ENCODE assay signal across 17 cellular contexts in the genomic region with DNA sequence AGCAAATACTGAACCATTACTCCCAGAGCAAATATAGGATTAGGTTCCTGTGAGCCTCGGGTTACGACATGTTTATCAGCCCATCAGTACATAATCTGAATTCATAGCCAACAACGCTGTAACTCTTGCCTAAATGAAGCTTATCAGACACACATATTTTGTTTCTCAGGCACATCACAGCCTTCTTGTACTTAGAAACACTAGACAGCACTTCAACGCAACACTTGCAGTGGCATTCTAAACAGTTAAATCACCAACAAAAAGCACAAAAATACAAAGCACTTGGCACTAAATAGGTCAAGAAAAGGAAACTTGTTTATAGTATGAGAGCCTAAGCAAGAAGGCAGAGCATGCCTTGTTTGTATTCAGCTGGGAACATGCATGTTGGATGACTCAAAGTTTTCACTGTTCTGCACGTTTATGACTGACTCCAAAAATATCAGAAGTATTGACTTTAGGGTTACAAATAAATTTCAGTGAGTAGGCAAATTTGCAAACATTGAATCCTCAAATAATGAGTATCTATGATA.
DNase-seq lines count a peak whose midpoint lies in the region; ATAC-seq and TF ChIP-seq lines count a peak whose summit lies in the region.
"Had no signal": no experiment of that assay in that cellular context is flagged by ENCODE, and none has a peak within 500 bp of the region (broad histone marks: within the 10 kb centered on the region; RNA-seq: fewer than 3 reads in every experiment).

No MANE protein-coding gene starts in this region.

- H2AK5ac ChIP-seq in trophoblast cell (ENCODE audit: low read length): no peak overlapping the region

- no peak overlapping the region for H4K12ac ChIP-seq in trophoblast cell (ENCODE audit: low read depth, low read length)

- H3K27me3 Mint-ChIP-seq in endodermal cell (ENCODE audit: insufficient read depth): no peaks in the 10 kb centered on the region
- H3K27me3 Mint-ChIP-seq in activated T-helper 1 cell treated with anti-CD3 and anti-CD28 coated beads, Interleukin-12 subunit alpha, Interleukin-12 subunit beta, Interleukin-2, Interleukin-4 antibody, amounts not matched to agents 30 ng/mL and 10 ng/mL and 1 ng/mL, durations not matched to agents 14 hours and 24 hours and 36 hours (ENCODE audit: insufficient read depth): no peaks in the 10 kb centered on the region
- no peaks in the 10 kb centered on the region for H3K27me3 Mint-ChIP-seq in stimulated activated memory B cell treated with anti-CD40 and anti-IgM and Interleukin-4, amounts not matched to agents 10 μg/mL and 1 μg/mL and 100 μg/mL, for 72 hours
- H3K27me3 Mint-ChIP-seq: CD4-positive, alpha-beta T cell had no signal

- 89 to 91% methylated on average over 5 of the region's 5 CpGs for WGBS in endodermal cell (ENCODE audit: insufficient coverage in 1 of 2, insufficient read length in 1 of 2), 2 experiments
- no CpG with 5 or more reads among the region's 5 CpGs for WGBS in trophoblast cell (ENCODE audit: extremely low coverage, insufficient coverage, insufficient read length)

- CTCF ChIA-PET in PC-3 (lab: Charles Lee): no interaction called here

- peaks cover 5% of the 10 kb centered on the region for H3F3A ChIP-seq in PC-3 (ENCODE audit: low read length, unreplicated experiment)

- POLR2A ChIA-PET in PC-3 (lab: Charles Lee; ENCODE audit: unreplicated experiment): interaction anchor here (0.5 kb wide), 1 partner anchor 582 kb away, joined by 5 read pairs; no protein-coding TSS in a partner anchor

- H3K4me2 ChIP-seq in PC-3 (ENCODE audit: low read length): peak overlapping the region; percentile 57
- no peak overlapping the region for H3K4me2 ChIP-seq in trophoblast cell (ENCODE audit: low read length)
- H3K4me2 ChIP-seq: KMS-11 had no signal

- DNase-seq in EL: peak; percentile 79
- DNase-seq in PC-3: peak; percentile 78
- DNase-seq in endodermal cell: no peak
- DNase-seq in trophoblast cell: peak; percentile 75 to 94
- no peak for DNase-seq in activated T-helper 1 cell treated with anti-CD3 and anti-CD28 coated beads, Interleukin-12 subunit alpha, Interleukin-12 subunit beta, Interleukin-2, Interleukin-4 antibody, amounts not matched to agents 30 ng/mL and 10 ng/mL and 1 ng/mL, durations not matched to agents 14 hours and 24 hours and 36 hours (ENCODE audit: low spot score)
- no peak for DNase-seq in left ventricle myocardium superior
- DNase-seq: activated CD4-positive, alpha-beta T cell treated with anti-CD3 and anti-CD28 coated beads, Interleukin-2, amount 50 U/mL, for 1 hour; CD4-positive, alpha-beta T cell; NCI-H2081 treated with DMSO at 0.1 percent for 48 hours; NCI-H774; T-helper 2 cell; tibial artery had no signal

- no peak overlapping the region for H3K4me3 Mint-ChIP-seq in endodermal cell
- no peak overlapping the region for H3K4me3 Mint-ChIP-seq in activated T-helper 1 cell treated with anti-CD3 and anti-CD28 coated beads, Interleukin-12 subunit alpha, Interleukin-12 subunit beta, Interleukin-2, Interleukin-4 antibody, amounts not matched to agents 30 ng/mL and 10 ng/mL and 1 ng/mL, durations not matched to agents 14 hours and 24 hours and 36 hours
- no peak overlapping the region for H3K4me3 Mint-ChIP-seq in stimulated activated memory B cell treated with anti-CD40 and anti-IgM and Interleukin-4, amounts not matched to agents 10 μg/mL and 1 μg/mL and 100 μg/mL, for 72 hours
- H3K4me3 Mint-ChIP-seq: CD4-positive, alpha-beta T cell had no signal

- peaks cover 15% of the 10 kb centered on the region for H3K4me1 Mint-ChIP-seq in endodermal cell
- H3K4me1 Mint-ChIP-seq in activated T-helper 1 cell treated with anti-CD3 and anti-CD28 coated beads, Interleukin-12 subunit alpha, Interleukin-12 subunit beta, Interleukin-2, Interleukin-4 antibody, amounts not matched to agents 30 ng/mL and 10 ng/mL and 1 ng/mL, durations not matched to agents 14 hours and 24 hours and 36 hours (ENCODE audit: low read depth): no peaks in the 10 kb centered on the region
- H3K4me1 Mint-ChIP-seq in stimulated activated memory B cell treated with anti-CD40 and anti-IgM and Interleukin-4, amounts not matched to agents 10 μg/mL and 1 μg/mL and 100 μg/mL, for 72 hours: no peaks in the 10 kb centered on the region

- H2BK120ac ChIP-seq in trophoblast cell (ENCODE audit: insufficient read depth, low read length, poor library complexity): no peak overlapping the region

- H3K79me2 ChIP-seq in PC-3 (ENCODE audit: low read length) (no peaks in the 10 kb centered on the region), trophoblast cell (ENCODE audit: control insufficient read depth, insufficient read depth, low read length, poor library complexity) (no peaks in the 10 kb centered on the region)
- H3K79me2 ChIP-seq: parathyroid adenoma had no signal

- ATAC-seq in PC-3 (peak; percentile 98), GM21717 (IDR thresholded peaks at IDR 0.05; ENCODE audit: unreplicated experiment) (no peak), left ventricle myocardium superior (no peak)
- ATAC-seq in stimulated activated memory B cell treated with anti-CD40 and anti-IgM and Interleukin-4, amounts not matched to agents 10 μg/mL and 1 μg/mL and 100 μg/mL, for 72 hours: no peak

- H3K4me3 ChIP-seq in PC-3 (ENCODE audit: low read length): no peak overlapping the region
- H3K4me3 ChIP-seq in endodermal cell (ENCODE audit: low read length): no peak overlapping the region
- no peak overlapping the region for H3K4me3 ChIP-seq in trophoblast cell (ENCODE audit: low read depth, low read length)
- H3K4me3 ChIP-seq: tibial artery had no signal

- peaks cover 27% of the 10 kb centered on the region for H3K4me1 ChIP-seq in PC-3 (ENCODE audit: insufficient read depth, low read length)
- no peaks in the 10 kb centered on the region for H3K4me1 ChIP-seq in endodermal cell (ENCODE audit: control insufficient read depth, insufficient read depth, low read length)
- H3K4me1 ChIP-seq in trophoblast cell (ENCODE audit: control insufficient read depth in 1 of 2, insufficient read depth in 2 of 2, low read length in 2 of 2): no peaks in the 10 kb centered on the region
- H3K4me1 ChIP-seq: parathyroid adenoma, tibial artery had no signal

- no peak overlapping the region for H3K18ac ChIP-seq in trophoblast cell (ENCODE audit: low read length)

- BruUV-seq in PC-3 (replicated peaks; lab: Mats Ljungman, UMichigan): no TSS peak

- TF ChIP-seq CTCF in PC-3 (conservative IDR thresholded peaks at IDR 0.05; ENCODE audit: low read depth, low read length) (no peak), endodermal cell (conservative IDR thresholded peaks at IDR 0.05) (no peak)

- no peaks in the 10 kb centered on the region for H3K79me1 ChIP-seq in trophoblast cell (ENCODE audit: low read length)

- H3K27ac Mint-ChIP-seq in endodermal cell: peak overlapping the region; percentile 48
- H3K27ac Mint-ChIP-seq in activated T-helper 1 cell treated with anti-CD3 and anti-CD28 coated beads, Interleukin-12 subunit alpha, Interleukin-12 subunit beta, Interleukin-2, Interleukin-4 antibody, amounts not matched to agents 30 ng/mL and 10 ng/mL and 1 ng/mL, durations not matched to agents 14 hours and 24 hours and 36 hours: no peak overlapping the region
- no peak overlapping the region for H3K27ac Mint-ChIP-seq in stimulated activated memory B cell treated with anti-CD40 and anti-IgM and Interleukin-4, amounts not matched to agents 10 μg/mL and 1 μg/mL and 100 μg/mL, for 72 hours
- H3K27ac Mint-ChIP-seq: CD4-positive, alpha-beta T cell had no signal

- no peaks in the 10 kb centered on the region for H3K9me2 ChIP-seq in PC-3 (replicated peaks; ENCODE audit: low read length)

- H3K36me3 Mint-ChIP-seq in endodermal cell (ENCODE audit: low read depth): peaks cover 3% of the 10 kb centered on the region
- H3K36me3 Mint-ChIP-seq in activated T-helper 1 cell treated with anti-CD3 and anti-CD28 coated beads, Interleukin-12 subunit alpha, Interleukin-12 subunit beta, Interleukin-2, Interleukin-4 antibody, amounts not matched to agents 30 ng/mL and 10 ng/mL and 1 ng/mL, durations not matched to agents 14 hours and 24 hours and 36 hours (ENCODE audit: low read depth): no peaks in the 10 kb centered on the region
- peaks cover 23% of the 10 kb centered on the region for H3K36me3 Mint-ChIP-seq in stimulated activated memory B cell treated with anti-CD40 and anti-IgM and Interleukin-4, amounts not matched to agents 10 μg/mL and 1 μg/mL and 100 μg/mL, for 72 hours

- H2BK5ac ChIP-seq in trophoblast cell (ENCODE audit: low read depth, low read length, poor library complexity): no peak overlapping the region

- no peaks in the 10 kb centered on the region for H4K20me1 ChIP-seq in PC-3 (ENCODE audit: low read length)

- H3K9ac ChIP-seq in PC-3 (ENCODE audit: low read length) (no peak overlapping the region), endodermal cell (ENCODE audit: extremely low read depth, low read length, poor library complexity, severe bottlenecking) (no peak overlapping the region), trophoblast cell (ENCODE audit: low read length) (no peak overlapping the region)
- H3K9ac ChIP-seq: KMS-11, parathyroid adenoma had no signal

- H3K9me3 Mint-ChIP-seq in endodermal cell: no peaks in the 10 kb centered on the region
- H3K9me3 Mint-ChIP-seq in activated T-helper 1 cell treated with anti-CD3 and anti-CD28 coated beads, Interleukin-12 subunit alpha, Interleukin-12 subunit beta, Interleukin-2, Interleukin-4 antibody, amounts not matched to agents 30 ng/mL and 10 ng/mL and 1 ng/mL, durations not matched to agents 14 hours and 24 hours and 36 hours: no peaks in the 10 kb centered on the region
- no peaks in the 10 kb centered on the region for H3K9me3 Mint-ChIP-seq in stimulated activated memory B cell treated with anti-CD40 and anti-IgM and Interleukin-4, amounts not matched to agents 10 μg/mL and 1 μg/mL and 100 μg/mL, for 72 hours
- H3K9me3 Mint-ChIP-seq: CD4-positive, alpha-beta T cell had no signal

- no peak overlapping the region for H3K4ac ChIP-seq in trophoblast cell (ENCODE audit: low read depth, low read length)

- no peak overlapping the region for H2BK12ac ChIP-seq in trophoblast cell (ENCODE audit: low read length)

- H3K27ac ChIP-seq in PC-3 (ENCODE audit: low read length): peak overlapping the region; percentile 59
- H3K27ac ChIP-seq in endodermal cell (ENCODE audit: low read depth, low read length): no peak overlapping the region
- H3K27ac ChIP-seq in trophoblast cell (ENCODE audit: low read depth, low read length): no peak overlapping the region
- H3K27ac ChIP-seq: KMS-11, parathyroid adenoma, RWPE1, tibial artery had no signal

- intact Hi-C loops in PC-3 (cut with micrococcal nuclease): no loop called here
- intact Hi-C loops in activated T-helper 1 cell treated with anti-CD3 and anti-CD28 coated beads, Interleukin-12 subunit alpha, Interleukin-12 subunit beta, Interleukin-2, Interleukin-4 antibody, amounts not matched to agents 30 ng/mL and 10 ng/mL and 1 ng/mL, durations not matched to agents 14 hours and 24 hours and 36 hours (cut with micrococcal nuclease): no loop called here
- intact Hi-C loops in left ventricle myocardium superior (cut with micrococcal nuclease): no loop called here

- H4K91ac ChIP-seq in trophoblast cell (ENCODE audit: low read depth, low read length): no peak overlapping the region

- no peaks in the 10 kb centered on the region for H3K36me3 ChIP-seq in PC-3 (ENCODE audit: low read depth, low read length)
- H3K36me3 ChIP-seq in endodermal cell (ENCODE audit: control insufficient read depth, insufficient read depth, low read length): no peaks in the 10 kb centered on the region
- H3K36me3 ChIP-seq in trophoblast cell (ENCODE audit: control insufficient read depth in 1 of 2, insufficient read depth in 2 of 2, low read length in 2 of 2): no peaks in the 10 kb centered on the region

- peak overlapping the region; percentile 96 for H3K23ac ChIP-seq in trophoblast cell (ENCODE audit: low read length)

- H3K27me3 ChIP-seq in PC-3 (ENCODE audit: low read length) (no peaks in the 10 kb centered on the region), endodermal cell (ENCODE audit: control insufficient read depth, insufficient read depth, low read length, poor library complexity, severe bottlenecking) (no peaks in the 10 kb centered on the region), trophoblast cell (ENCODE audit: insufficient read depth, low read length) (no peaks in the 10 kb centered on the region)
- H3K27me3 ChIP-seq: tibial artery had no signal

- H3K14ac ChIP-seq in trophoblast cell (ENCODE audit: low read length): no peak overlapping the region

- no peak overlapping the region for H4K8ac ChIP-seq in trophoblast cell (ENCODE audit: low read depth, low read length)

- H3K9me3 ChIP-seq in PC-3 (ENCODE audit: low read length) (no peaks in the 10 kb centered on the region), endodermal cell (ENCODE audit: control insufficient read depth, low read length) (no peaks in the 10 kb centered on the region), trophoblast cell (ENCODE audit: insufficient read depth, low read depth, low read length) (no peaks in the 10 kb centered on the region)
- H3K9me3 ChIP-seq: tibial artery had no signal

- no peak overlapping the region for H2AFZ ChIP-seq in PC-3 (ENCODE audit: low read length)
- H2AFZ ChIP-seq in trophoblast cell (ENCODE audit: insufficient read depth, low read length, poor library complexity): no peak overlapping the region
- H2AFZ ChIP-seq: parathyroid adenoma had no signal

Comparison
In these comparisons a context has a peak if more than half of its experiments do, and no peak if none do; other contexts are left out.
1. DNase-seq: peak in EL (single experiment), PC-3 (single experiment) and trophoblast cell (2 of 2); none in endodermal cell (single experiment), activated T-helper 1 cell treated with anti-CD3 and anti-CD28 coated beads, Interleukin-12 subunit alpha, Interleukin-12 subunit beta, Interleukin-2, Interleukin-4 antibody, amounts not matched to agents 30 ng/mL and 10 ng/mL and 1 ng/mL, durations not matched to agents 14 hours and 24 hours and 36 hours (single experiment) and left ventricle myocardium superior (single experiment).